Comparison of ENCODE assay signal across 8 cellular contexts in genomic region chr4:26081795-26082498, GRCh38.
A peak's percentile ranks its signal among the peaks of the same experiment; 100 is the strongest.
DNase-seq lines count a peak whose midpoint lies in the region; ATAC-seq, FAIRE-seq and TF ChIP-seq lines count a peak whose summit lies in the region.

No MANE protein-coding gene starts in this region.

- WGBS in K562 (ENCODE audit: insufficient coverage, low coverage, missing lambda C conversion rate): 8% methylated on average over 6 of the region's 6 CpGs

- H3K9ac ChIP-seq in K562 (ENCODE audit: insufficient read depth in 1 of 2, low read depth in 2 of 2, low read length in 2 of 2): no peak overlapping the region

- CTCF ChIA-PET in K562 (lab: Yijun Ruan, JAX; ENCODE audit: low intra/inter-chr PET ratio): interaction anchor here (0.6 to 1.5 kb wide), 2 partner anchors 246 to 329 kb away, joined by 6 read pairs; no protein-coding TSS in a partner anchor

- BruUV-seq in K562 (replicated peaks; lab: Mats Ljungman, UMichigan): no TSS peak

- no peaks in the 10 kb centered on the region for H3K9me3 ChIP-seq in K562 (replicated peaks; ENCODE audit: control insufficient read depth, insufficient read depth, low read depth, low read length)

- no peak overlapping the region for H2AFZ ChIP-seq in K562 (ENCODE audit: low read depth, low read length)

- H3K27me3 ChIP-seq in K562 (ENCODE audit: control insufficient read depth in 2 of 2, insufficient read depth in 2 of 2, low read length in 2 of 2): peaks cover 5 to 16% of the 10 kb centered on the region in 2 experiments; a peak in 4 of 5 replicates

- DNase-seq in EH (ENCODE audit: low read depth): peak; percentile 55
- DNase-seq in NCI-H82 (lab: John Stamatoyannopoulos, UW): peak; percentile 86
- peak; percentile 50 to 59 (median 56) for DNase-seq in K562 (ENCODE audit: extremely low read depth in 1 of 4, low spot score in 3 of 4)
- DNase-seq in iris pigment epithelial cell (ENCODE audit: low read depth): peak; percentile 47
- DNase-seq in superior temporal gyrus (ENCODE audit: extremely low spot score): peak; percentile 89

- peak; percentile 89 for FAIRE-seq in K562 (lab: Jason Lieb, UNC)

- ATAC-seq in HG03342 (IDR thresholded peaks at IDR 0.05; ENCODE audit: unreplicated experiment) (peak; percentile 37), K562 (peak; percentile 92), GM19035 (IDR thresholded peaks at IDR 0.05; ENCODE audit: unreplicated experiment) (no peak), GM18505 (IDR thresholded peaks at IDR 0.05; ENCODE audit: unreplicated experiment) (no peak)

- in situ Hi-C loops in K562 (cut with MboI): no loop called here

- POLR2A ChIA-PET in K562 (lab: Yijun Ruan, JAX): no interaction called here

- no peak overlapping the region for H3K4me2 ChIP-seq in K562 (ENCODE audit: insufficient read depth, low read length)

- H3K36me3 ChIP-seq in K562 (ENCODE audit: control insufficient read depth, insufficient read depth, low read length): no peaks in the 10 kb centered on the region

- intact Hi-C loops in K562 (cut with micrococcal nuclease): loop anchor here (5.0 kb wide), 3 partner anchors 245 to 645 kb away; no protein-coding TSS in a partner anchor

- H4K20me1 ChIP-seq in K562 (replicated peaks; ENCODE audit: control insufficient read depth, insufficient read depth, low read length): no peaks in the 10 kb centered on the region

- H3K9me1 ChIP-seq in K562 (ENCODE audit: control insufficient read depth, insufficient read depth, low read length): no peaks in the 10 kb centered on the region

- no peak overlapping the region for H3K27ac ChIP-seq in K562 (ENCODE audit: extremely low read depth, low read depth, low read length)

- TF ChIP-seq RAD21 in K562 (CRISPR knock-in tag; conservative IDR thresholded peaks at IDR 0.05 in 1 of 2, IDR thresholded peaks at IDR 0.05 in 1 of 2): peak; percentile 59 to 80

- H3K79me2 ChIP-seq in K562 (ENCODE audit: control insufficient read depth, insufficient read depth, low read length): no peaks in the 10 kb centered on the region

- TF ChIP-seq POLR2A in K562 (conservative IDR thresholded peaks at IDR 0.05) (no peak), GM18505 (IDR thresholded peaks at IDR 0.05; ENCODE audit: borderline replicate concordance, extremely low read depth, insufficient read depth, insufficient read length) (no peak)

- no peak overlapping the region for H3K4me3 ChIP-seq in K562

- H3K4me1 ChIP-seq in K562 (replicated peaks in 1 of 2; ENCODE audit: control insufficient read depth in 2 of 2, insufficient read depth in 2 of 2, low read length in 2 of 2): no peaks in the 10 kb centered on the region

- TF ChIP-seq CTCF in K562 (IDR thresholded peaks at IDR 0.05 in 2 of 3, conservative IDR thresholded peaks at IDR 0.05 in 1 of 3; ENCODE audit: insufficient read depth in 2 of 3, low read depth in 1 of 3, low read length in 3 of 3): peak; percentile 46 to 78 (median 63)

- no peak for TF ChIP-seq EP300 in K562 (IDR thresholded peaks at IDR 0.05; ENCODE audit: low read length)

TF ChIP-seq in K562, 482 proteins besides CTCF, POLR2A, EP300 and RAD21 (continues in another document):
- TF ChIP-seq SRF (CRISPR knock-in tag; IDR thresholded peaks at IDR 0.05) (peak in 1 of 2 experiments; percentile 75; a peak in 1 of 4 replicates), ZNF561 (CRISPR knock-in tag; conservative IDR thresholded peaks at IDR 0.05) (no peak), MYBL2 (IDR thresholded peaks at IDR 0.05; ENCODE audit: low read depth) (no peak), MYBL2 (CRISPR knock-in tag; IDR thresholded peaks at IDR 0.05; ENCODE audit: borderline replicate concordance) (no peak), ZNF589 (CRISPR knock-in tag; IDR thresholded peaks at IDR 0.05; ENCODE audit: low read depth) (no peak), ETS2 (tag; IDR thresholded peaks at IDR 0.05; ENCODE audit: borderline replicate concordance, poor library complexity, severe bottlenecking) (no peak), JUND (IDR thresholded peaks at IDR 0.05; ENCODE audit: borderline replicate concordance, low read depth, low read length) (0 out of 2 replicates have a peak, but pooled peaks have one; percentile 10), JUND (tag; IDR thresholded peaks at IDR 0.05; ENCODE audit: borderline replicate concordance, low read depth, low read length) (no peak), CREB3L1 (IDR thresholded peaks at IDR 0.05; ENCODE audit: borderline replicate concordance, low read depth) (0 out of 2 replicates have a peak, but pooled peaks have one; percentile 23), RBM17 (IDR thresholded peaks at IDR 0.05; ENCODE audit: borderline replicate concordance, low read depth, low read length) (no peak), PTBP1 (IDR thresholded peaks at IDR 0.05; ENCODE audit: low read depth, low read length) (no peak), ZNF655 (CRISPR knock-in tag; IDR thresholded peaks at IDR 0.05) (no peak), ZNF407 (IDR thresholded peaks at IDR 0.05; ENCODE audit: low read depth) (no peak), TEAD4 (IDR thresholded peaks at IDR 0.05; ENCODE audit: low read length) (peak; percentile 15; the same call in 1 of the 2 replicates), TEAD4 (CRISPR knock-in tag; IDR thresholded peaks at IDR 0.05; ENCODE audit: borderline replicate concordance) (no peak)

Comparison
In these comparisons a context has a peak if more than half of its experiments do, and no peak if none do; other contexts are left out.
1. ATAC-seq: peak in HG03342 (single experiment) and K562 (single experiment); none in GM19035 (single experiment) and GM18505 (single experiment).
2. Peak in every context shown above with its lines, with median percentiles within 50 percentile points of each other: DNase-seq.